32 cellular contexts compared by ENCODE assay signal in the genomic region with DNA sequence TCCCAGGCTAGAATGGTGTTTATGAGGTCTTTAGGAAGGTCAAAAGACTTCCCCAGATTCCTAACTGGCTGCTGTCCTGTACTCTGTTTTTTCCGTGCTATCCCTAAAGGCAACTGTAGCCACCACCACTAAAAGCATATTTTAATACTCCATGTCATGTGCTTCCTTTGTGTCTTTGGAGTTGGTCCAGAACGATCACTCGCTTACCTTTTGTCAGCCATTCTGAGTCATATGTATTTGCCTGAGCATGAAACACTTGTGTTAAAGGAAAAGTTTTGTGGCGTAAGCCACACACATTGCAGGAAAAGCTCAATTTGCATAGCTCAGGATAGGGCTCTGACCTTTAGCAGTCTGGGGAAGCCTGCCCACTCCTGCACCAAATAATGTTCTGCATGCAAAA.
A peak's percentile ranks its signal among the peaks of the same experiment; 100 is the strongest.
DNase-seq lines count a peak whose midpoint lies in the region; ATAC-seq, FAIRE-seq and TF ChIP-seq lines count a peak whose summit lies in the region.
"Had no signal": no experiment of that assay in that cellular context is flagged by ENCODE, and none has a peak within 500 bp of the region (broad histone marks: within the 10 kb centered on the region; RNA-seq: fewer than 3 reads in every experiment).

No MANE protein-coding gene starts in this region.

- H3K4me3 Mint-ChIP-seq in astrocyte (ENCODE audit: unreplicated experiment): no peak overlapping the region
- H3K4me3 Mint-ChIP-seq: activated CD8-positive, alpha-beta T cell treated with anti-CD3 and anti-CD28 coated beads, Interleukin-2, amount 10 ng/mL, durations not matched to agents 7 days and 5 days; activated naive CD8-positive, alpha-beta T cell; central memory CD8-positive, alpha-beta T cell; natural killer cell had no signal

- H3K36me3 ChIP-seq in astrocyte (ENCODE audit: insufficient read depth, low read length): no peaks in the 10 kb centered on the region
- H3K36me3 ChIP-seq: gastrocnemius medialis, tibial artery had no signal

- no peak overlapping the region for H2AFZ ChIP-seq in astrocyte (ENCODE audit: low read depth, low read length)

- H3K4me1 Mint-ChIP-seq in astrocyte (ENCODE audit: low read depth, unreplicated experiment): peaks cover 13% of the 10 kb centered on the region
- H3K4me1 Mint-ChIP-seq: central memory CD8-positive, alpha-beta T cell; natural killer cell had no signal

- TF ChIP-seq CTCF in astrocyte (IDR thresholded peaks at IDR 0.05; ENCODE audit: insufficient read depth, low read depth, low read length): no peak

- no peak overlapping the region for H3K27ac ChIP-seq in astrocyte (ENCODE audit: low read depth, low read length)
- H3K27ac ChIP-seq: 22Rv1, C4-2B, gastrocnemius medialis, HL-60, psoas muscle, tibial artery had no signal

- no peaks in the 10 kb centered on the region for H3K36me3 Mint-ChIP-seq in astrocyte (ENCODE audit: low read depth, unreplicated experiment)
- H3K36me3 Mint-ChIP-seq: activated naive CD8-positive, alpha-beta T cell; natural killer cell had no signal

- H3K9me3 Mint-ChIP-seq in astrocyte (ENCODE audit: unreplicated experiment): peaks cover 2% of the 10 kb centered on the region
- H3K9me3 Mint-ChIP-seq: central memory CD8-positive, alpha-beta T cell had no signal

- no peak overlapping the region for H3K9ac ChIP-seq in astrocyte (ENCODE audit: low read length)

- H3K4me3 ChIP-seq in astrocyte (ENCODE audit: insufficient read depth, low read depth, low read length): no peak overlapping the region
- H3K4me3 ChIP-seq: gastrocnemius medialis, lung, psoas muscle, tibial artery had no signal

- H3K79me2 ChIP-seq in astrocyte (ENCODE audit: insufficient read depth, low read length): no peaks in the 10 kb centered on the region

- peak; percentile 86 for ATAC-seq in esophagus mucosa
- no peak for ATAC-seq in GM21528 (IDR thresholded peaks at IDR 0.05; ENCODE audit: low FRiP score, unreplicated experiment)
- ATAC-seq in GM19395 (IDR thresholded peaks at IDR 0.05; ENCODE audit: unreplicated experiment): no peak
- ATAC-seq: activated CD8-positive, alpha-beta T cell treated with anti-CD3 and anti-CD28 coated beads, Interleukin-2, amount 10 ng/mL, durations not matched to agents 7 days and 5 days; gastrocnemius medialis; natural killer cell; psoas muscle; sciatic nerve had no signal

- FAIRE-seq in astrocyte (lab: Jason Lieb, UNC): no peak

- H3K27me3 ChIP-seq in astrocyte (ENCODE audit: insufficient read depth, low read length): peaks cover 4% of the 10 kb centered on the region
- H3K27me3 ChIP-seq: gastrocnemius medialis, tibial artery had no signal

- no peaks in the 10 kb centered on the region for H4K20me1 ChIP-seq in astrocyte (ENCODE audit: insufficient read depth, low read length)

- H3K27me3 Mint-ChIP-seq in astrocyte (ENCODE audit: low read depth, unreplicated experiment): peaks cover 14% of the 10 kb centered on the region
- H3K27me3 Mint-ChIP-seq: activated naive CD8-positive, alpha-beta T cell had no signal

- H3K4me2 ChIP-seq in astrocyte (ENCODE audit: low read length): peak overlapping the region; percentile 31

- DNase-seq in DMS153 (lab: John Stamatoyannopoulos, UW) (peak; percentile 34), DMS153 treated with DMSO at 0.1 percent for 48 hours (lab: John Stamatoyannopoulos, UW; ENCODE audit: unreplicated experiment) (no peak), astrocyte (ENCODE audit: low read depth) (peak; percentile 39), anterior cingulate cortex (lab: John Stamatoyannopoulos, UW) (no peak)
- DNase-seq in stimulated activated CD4-positive, alpha-beta T cell treated with anti-CD3 and anti-CD28 coated beads, Interleukin-12 subunit alpha, Interleukin-12 subunit beta, amount 100 ng/mL, for 4 hours: no peak
- DNase-seq: activated CD8-positive, alpha-beta T cell treated with anti-CD3 and anti-CD28 coated beads, Interleukin-2, amount 10 ng/mL, durations not matched to agents 7 days and 5 days; activated effector memory CD4-positive, alpha-beta T cell treated with Interleukin-2 at 50 U/mL for 16 hours; COR-L47; DMS79; gastrocnemius medialis; GF-D8; GOT3; Karpas-422; natural killer cell; NCI-H1436; NCI-H2081 treated with DMSO at 0.1 percent for 48 hours; NCI-H2227 treated with DMSO at 0.1 percent for 48 hours; NCI-H526 treated with DMSO at 0.1 percent for 48 hours; psoas muscle; SHP77 treated with DMSO at 0.1 percent for 48 hours; stimulated activated CD4-positive, alpha-beta T cell treated with anti-CD3 and anti-CD28 coated beads, Interleukin-4, amount 100 ng/mL, for 24 hours; tibial artery had no signal

- no peaks in the 10 kb centered on the region for H3K9me3 ChIP-seq in astrocyte (ENCODE audit: insufficient read depth, low read depth, low read length)
- H3K9me3 ChIP-seq: gastrocnemius medialis, psoas muscle, tibial artery had no signal

- no peak overlapping the region for H3K27ac Mint-ChIP-seq in astrocyte (ENCODE audit: unreplicated experiment)
- H3K27ac Mint-ChIP-seq: activated CD8-positive, alpha-beta T cell treated with anti-CD3 and anti-CD28 coated beads, Interleukin-2, amount 10 ng/mL, durations not matched to agents 7 days and 5 days; activated naive CD8-positive, alpha-beta T cell; natural killer cell had no signal

- H3K4me1 ChIP-seq in astrocyte (ENCODE audit: insufficient read depth, low read length): peaks cover 5% of the 10 kb centered on the region
- H3K4me1 ChIP-seq: gastrocnemius medialis, psoas muscle, tibial artery had no signal

Comparison
In these comparisons a context has a peak if more than half of its experiments do, and no peak if none do; other contexts are left out.
1. DNase-seq: peak in DMS153 (single experiment) and astrocyte (single experiment); none in DMS153 treated with DMSO at 0.1 percent for 48 hours (single experiment), anterior cingulate cortex (0 of 58) and stimulated activated CD4-positive, alpha-beta T cell treated with anti-CD3 and anti-CD28 coated beads, Interleukin-12 subunit alpha, Interleukin-12 subunit beta, amount 100 ng/mL, for 4 hours (single experiment).